In genomic region chr15:99928429-99928981, GRCh38 we compare ENCODE assay signal across 7 cellular contexts.
DNase-seq lines count a peak whose midpoint lies in the region; ATAC-seq and TF ChIP-seq lines count a peak whose summit lies in the region.

No MANE protein-coding gene starts in this region.

- peak overlapping the region; percentile 84 for H3K9ac ChIP-seq in mesenchymal stem cell (ENCODE audit: low read length)

- in situ Hi-C loops in GM13976 (cut with MboI; ENCODE audit: low sequenced_read_pairs, unreplicated experiment), result no loop called here

- peak; percentile 87 for DNase-seq in GM13976 (ENCODE audit: low spot score)
- DNase-seq in NCI-H146 (lab: John Stamatoyannopoulos, UW), result peak; percentile 63
- peak; percentile 94 for DNase-seq in activated CD8-positive, alpha-beta memory T cell treated with anti-CD3 and anti-CD28 coated beads for 24 hours
- DNase-seq in effector CD8-positive, alpha-beta T cell (lab: John Stamatoyannopoulos, UW), result peak; percentile 78
- peak; percentile 74 for DNase-seq in mesenchymal stem cell
- DNase-seq in stimulated activated CD8-positive, alpha-beta memory T cell treated with anti-CD3 and anti-CD28 coated beads, Interleukin-12 subunit alpha, Interleukin-12 subunit beta, amount 100 ng/mL, for 24 hours (ENCODE audit: extremely low read depth), result peak; percentile 60

- WGBS in mesenchymal stem cell, result 5% methylated on average over 33 of the region's 38 CpGs

- peak overlapping the region; percentile 60 for H3K4me2 ChIP-seq in mesenchymal stem cell (ENCODE audit: low read length, poor library complexity, severe bottlenecking)

- peaks cover 13% of the 10 kb centered on the region for H3K4me1 ChIP-seq in mesenchymal stem cell (ENCODE audit: control insufficient read depth, insufficient read depth, low read depth, low read length)

- no peaks in the 10 kb centered on the region for H3K9me3 ChIP-seq in mesenchymal stem cell (ENCODE audit: control insufficient read depth, low read length)

- H2BK15ac ChIP-seq in mesenchymal stem cell (ENCODE audit: low read depth, poor library complexity, severe bottlenecking), result no peak overlapping the region

- peak overlapping the region; percentile 8 to 67 for H3K18ac ChIP-seq in mesenchymal stem cell (ENCODE audit: low read depth in 1 of 2, low read length in 2 of 2)

- H2BK12ac ChIP-seq in mesenchymal stem cell (ENCODE audit: low read length in 2 of 2), result peak overlapping the region in 1 of 2 experiments; percentile 40

- H3K27ac ChIP-seq in mesenchymal stem cell (ENCODE audit: low read length, poor library complexity, severe bottlenecking), result no peak overlapping the region

- peak overlapping the region; percentile 48 for H2AFZ ChIP-seq in mesenchymal stem cell (ENCODE audit: low read depth, low read length)

- peak overlapping the region in 1 of 2 experiments; percentile 93 for H3K23ac ChIP-seq in mesenchymal stem cell (ENCODE audit: low read length in 2 of 2)

- no peak overlapping the region for H2BK120ac ChIP-seq in mesenchymal stem cell (ENCODE audit: low read depth, low read length)

- ATAC-seq in HG02588 (IDR thresholded peaks at IDR 0.05; ENCODE audit: unreplicated experiment), result peak; percentile 95

- H3K36me3 ChIP-seq in mesenchymal stem cell (ENCODE audit: control insufficient read depth in 1 of 2, insufficient read depth in 2 of 2, low read depth in 1 of 2, low read length in 2 of 2), result no peaks in the 10 kb centered on the region

- no peaks in the 10 kb centered on the region for H3K79me1 ChIP-seq in mesenchymal stem cell (replicated peaks; ENCODE audit: low read length, poor library complexity, severe bottlenecking)

- H4K91ac ChIP-seq in mesenchymal stem cell (ENCODE audit: low read length), result no peak overlapping the region

- peak overlapping the region; percentile 21 to 75 for H3K4me3 ChIP-seq in mesenchymal stem cell (ENCODE audit: insufficient read depth in 1 of 2, low read depth in 1 of 2, low read length in 2 of 2)

- no peak overlapping the region for H2AK5ac ChIP-seq in mesenchymal stem cell (ENCODE audit: low read length, severe bottlenecking)

- peak; percentile 86 for TF ChIP-seq CTCF in GM13976 (IDR thresholded peaks at IDR 0.05; ENCODE audit: borderline replicate concordance, control extremely low read depth, extremely low read depth, insufficient read depth, missing control alignments)

- no peak overlapping the region for H2BK5ac ChIP-seq in mesenchymal stem cell (ENCODE audit: low read depth, low read length, poor library complexity, severe bottlenecking)

- H3K27me3 ChIP-seq in mesenchymal stem cell (ENCODE audit: control insufficient read depth in 1 of 2, insufficient read depth in 1 of 2, low read length in 2 of 2), result peaks cover under 1 to 12% of the 10 kb centered on the region in 2 experiments

- peak overlapping the region in 1 of 2 experiments; percentile 7 for H3K4ac ChIP-seq in mesenchymal stem cell (ENCODE audit: low read depth in 1 of 2, low read length in 2 of 2)

- H4K8ac ChIP-seq in mesenchymal stem cell (ENCODE audit: low read length), result peak overlapping the region; percentile 8

- peak overlapping the region in 1 of 2 experiments; percentile 91 for H3K14ac ChIP-seq in mesenchymal stem cell (ENCODE audit: low read length in 2 of 2)
